ENCODE assay signal across 15 cellular contexts in the genomic region with DNA sequence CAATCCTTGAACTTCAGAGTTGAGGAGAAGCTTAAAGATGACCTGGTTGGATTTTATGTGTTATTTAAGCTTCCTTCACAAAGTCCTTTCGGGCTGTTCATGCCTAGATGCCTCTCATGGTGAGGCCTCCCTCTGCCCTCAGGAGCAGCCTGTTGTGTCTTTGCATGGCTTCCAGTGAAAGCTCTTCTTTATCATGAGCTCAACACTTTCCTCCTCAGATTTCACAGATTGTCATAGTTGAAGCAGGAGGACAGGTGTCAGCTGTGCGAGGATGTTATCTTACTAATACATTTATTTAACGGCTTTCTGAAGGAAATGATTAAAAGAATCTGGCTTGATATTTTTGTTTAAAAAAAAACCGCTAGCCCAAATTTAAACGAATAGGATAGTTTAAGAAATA.
"Had no signal": no experiment of that assay in that cellular context is flagged by ENCODE, and none has a peak within 500 bp of the region (broad histone marks: within the 10 kb centered on the region; RNA-seq: fewer than 3 reads in every experiment).

No MANE protein-coding gene starts in this region.

- H3K27me3 ChIP-seq: dorsolateral prefrontal cortex, hepatocyte, ovary, right atrium auricular region, sigmoid colon, upper lobe of left lung, uterus had no signal

- H3K4me1 Mint-ChIP-seq: stimulated activated effector memory CD8-positive, alpha-beta T cell treated with anti-CD3 and anti-CD28 coated beads, Interleukin-12 subunit alpha, Interleukin-12 subunit beta, amount 100 ng/mL, for 72 hours had no signal

- ATAC-seq: stimulated activated naive CD8-positive, alpha-beta T cell treated with anti-CD3 and anti-CD28 coated beads, Interleukin-15, Interleukin-2, amounts not matched to agents 100 U/mL and 50 U/mL, for 24 hours had no signal

- H3K36me3 Mint-ChIP-seq: naive thymus-derived CD4-positive, alpha-beta T cell; stimulated activated effector memory CD8-positive, alpha-beta T cell treated with anti-CD3 and anti-CD28 coated beads, Interleukin-12 subunit alpha, Interleukin-12 subunit beta, amount 100 ng/mL, for 72 hours had no signal

- H2AFZ ChIP-seq: hepatocyte had no signal

- H3K36me3 ChIP-seq: ovary, right atrium auricular region, sigmoid colon, tibial artery, upper lobe of left lung, uterus had no signal

- DNase-seq: left ventricle myocardium superior; sigmoid colon; stimulated activated CD4-positive, alpha-beta T cell treated with anti-CD3 and anti-CD28 coated beads, Interleukin-4, amount 100 ng/mL, for 1 hour had no signal

- H3K4me3 ChIP-seq: coronary artery, dorsolateral prefrontal cortex, hepatocyte, lung, ovary, right atrium auricular region, sigmoid colon, tibial artery, upper lobe of left lung, uterus had no signal

- H3K27ac Mint-ChIP-seq: naive thymus-derived CD4-positive, alpha-beta T cell; stimulated activated effector memory CD8-positive, alpha-beta T cell treated with anti-CD3 and anti-CD28 coated beads, Interleukin-12 subunit alpha, Interleukin-12 subunit beta, amount 100 ng/mL, for 72 hours had no signal

- H3K79me2 ChIP-seq: hepatocyte had no signal

- H3K9me3 Mint-ChIP-seq: naive thymus-derived CD4-positive, alpha-beta T cell; stimulated activated effector memory CD8-positive, alpha-beta T cell treated with anti-CD3 and anti-CD28 coated beads, Interleukin-12 subunit alpha, Interleukin-12 subunit beta, amount 100 ng/mL, for 72 hours had no signal

- H3K4me2 ChIP-seq: hepatocyte had no signal

- H3K4me1 ChIP-seq: right atrium auricular region, tibial artery, uterus had no signal

- H3K9me3 ChIP-seq: ovary, right atrium auricular region, sigmoid colon, tibial artery, upper lobe of left lung, uterus had no signal

- H3K4me3 Mint-ChIP-seq: naive thymus-derived CD4-positive, alpha-beta T cell; stimulated activated effector memory CD8-positive, alpha-beta T cell treated with anti-CD3 and anti-CD28 coated beads, Interleukin-12 subunit alpha, Interleukin-12 subunit beta, amount 100 ng/mL, for 72 hours had no signal
